Comparison of ENCODE assay signal across 11 cellular contexts in the genomic region with DNA sequence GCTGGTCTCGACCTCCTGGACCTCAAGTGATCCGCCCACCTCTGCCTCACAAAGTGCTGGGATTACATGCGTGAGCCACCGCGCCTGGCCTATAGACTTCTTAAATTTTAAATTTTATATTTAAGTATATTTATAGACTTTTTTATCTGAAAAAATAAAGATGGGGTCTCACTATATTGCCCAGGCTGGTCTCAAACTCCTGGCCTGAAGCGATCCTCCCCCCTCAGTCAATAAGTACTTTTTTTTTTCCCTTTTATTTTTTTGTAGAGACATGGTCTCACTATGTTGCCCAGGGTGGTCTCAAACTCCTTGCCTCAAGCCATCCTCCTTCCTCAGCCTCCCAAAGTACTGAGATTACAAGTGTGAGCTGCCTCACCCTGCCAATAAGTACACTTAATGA. TPM values are rescaled to one million over a fixed set of nuclear protein-coding genes. Genes with fewer than 3 reads are reported as not detected.
DNase-seq lines count a peak whose midpoint lies in the region; ATAC-seq, FAIRE-seq and TF ChIP-seq lines count a peak whose summit lies in the region.
"Had no signal": no experiment of that assay in that cellular context is flagged by ENCODE, and none has a peak within 500 bp of the region (broad histone marks: within the 10 kb centered on the region; RNA-seq: fewer than 3 reads in every experiment).

No MANE protein-coding gene starts in this region.

- in situ Hi-C loops in Panc1 (cut with HindIII; ENCODE audit: low pct_unique_long_range_greater_than_20kb, low sequenced_read_pairs) = no loop called here

- no peak for TF ChIP-seq CTCF in Panc1 (IDR thresholded peaks at IDR 0.05)
- TF ChIP-seq CTCF in endothelial cell of umbilical vein (IDR thresholded peaks at IDR 0.05; ENCODE audit: extremely low read depth in 1 of 2, insufficient read depth in 1 of 2, low read depth in 1 of 2, low read length in 2 of 2) = no peak
- no peak for TF ChIP-seq CTCF in prostate gland (IDR thresholded peaks at IDR 0.05)
- no peak for TF ChIP-seq CTCF in GM20000 (IDR thresholded peaks at IDR 0.05; ENCODE audit: extremely low read depth, missing control alignments)
- no peak for TF ChIP-seq CTCF in mesothelial cell of epicardium (IDR thresholded peaks at IDR 0.05; ENCODE audit: unreplicated experiment)

- BruUV-seq in Panc1 (replicated peaks; lab: Mats Ljungman, UMichigan) (no TSS peak), endothelial cell of umbilical vein (replicated peaks; lab: Mats Ljungman, UMichigan) (no TSS peak)

- no peak for ATAC-seq in Panc1

- H3K9ac ChIP-seq in endothelial cell of umbilical vein (replicated peaks; ENCODE audit: extremely low read depth, insufficient read depth, low read length) = no peak overlapping the region

- no peak for FAIRE-seq in endothelial cell of umbilical vein (lab: Jason Lieb, UNC)

- no peaks in the 10 kb centered on the region for H3K9me3 ChIP-seq in CD4-positive, alpha-beta memory T cell (ENCODE audit: control insufficient read depth in 1 of 2, low read length in 2 of 2)
- H3K9me3 ChIP-seq in Panc1 (ENCODE audit: control insufficient read depth, insufficient read depth, low read depth, low read length) (no peaks in the 10 kb centered on the region), endothelial cell of umbilical vein (replicated peaks; ENCODE audit: control insufficient read depth, insufficient read depth, low read length) (no peaks in the 10 kb centered on the region), prostate gland (no peaks in the 10 kb centered on the region)

- WGBS in prostate gland = 96% methylated on average over 6 of the region's 6 CpGs

- H4K20me1 ChIP-seq in endothelial cell of umbilical vein (replicated peaks; ENCODE audit: control insufficient read depth, extremely low read depth, insufficient read depth, low read length) = no peaks in the 10 kb centered on the region

- H2AFZ ChIP-seq in endothelial cell of umbilical vein (ENCODE audit: low read depth, low read length) = no peak overlapping the region

- intact Hi-C loops in CD4-positive, alpha-beta memory T cell (cut with micrococcal nuclease) = loop anchor here (10.0 kb wide), 1 partner anchor 139 kb away; the partner anchor contains the start of gene AKT2
- intact Hi-C loops in Panc1 (cut with micrococcal nuclease; ENCODE audit: unreplicated experiment) (no loop called here), endothelial cell of umbilical vein (cut with micrococcal nuclease) (loop anchor here (5.0 kb wide), 1 partner anchor 77 kb away; the partner anchor contains the start of genes C19orf47 and PLD3), prostate gland (cut with DNase I) (loop anchor here (2.0 kb wide), 1 partner anchor 41 kb away; the partner anchor contains the start of gene BLVRB)

- peaks cover 16 to 45% (median 24%) of the 10 kb centered on the region in 4 donors for H3K4me1 Mint-ChIP-seq in CD4-positive, alpha-beta memory T cell
- peaks cover 21% of the 10 kb centered on the region for H3K4me1 Mint-ChIP-seq in mesothelial cell of epicardium

- H3K27ac ChIP-seq in CD4-positive, alpha-beta memory T cell (ENCODE audit: low read depth, low read length) = no peak overlapping the region
- H3K27ac ChIP-seq in Panc1 (ENCODE audit: low read length) = peak overlapping the region; percentile 92
- H3K27ac ChIP-seq in endothelial cell of umbilical vein (ENCODE audit: insufficient read depth, low read depth, low read length) = no peak overlapping the region
- peak overlapping the region; percentile 100 for H3K27ac ChIP-seq in prostate gland

- H3K9me3 Mint-ChIP-seq in CD4-positive, alpha-beta memory T cell = peaks cover 0 to 2% (median 0%) of the 10 kb centered on the region in 8 donors
- H3K9me3 Mint-ChIP-seq in mesothelial cell of epicardium = no peaks in the 10 kb centered on the region

- H3K79me2 ChIP-seq in endothelial cell of umbilical vein (ENCODE audit: control insufficient read depth, insufficient read depth, low read length) = peaks cover 30% of the 10 kb centered on the region

- POLR2A ChIA-PET in CD4-positive, alpha-beta memory T cell (lab: Charles Lee; ENCODE audit: partially characterized antibody) = interaction anchor here (0.7 to 8.9 kb wide), 6 partner anchors 10 to 180 kb away, joined by 3 to 227 read pairs (median 4); partner anchors contain the start of genes BLVRB and SERTAD3
- POLR2A ChIA-PET in Panc1 (lab: Charles Lee) = no interaction called here
- POLR2A ChIA-PET in endothelial cell of umbilical vein (lab: Charles Lee) = interaction anchor here (1.3 kb wide), 1 partner anchor 19 kb away, joined by 4 read pairs; no protein-coding TSS in a partner anchor

- DNase-seq in CD4-positive, alpha-beta memory T cell = no peak
- DNase-seq in Panc1 (ENCODE audit: low read depth, low spot score) = no peak
- DNase-seq in endothelial cell of umbilical vein (ENCODE audit: low read depth, low spot score) = no peak
- no peak for DNase-seq in prostate gland (ENCODE audit: low spot score)
- no peak for DNase-seq in GM20000 (ENCODE audit: low spot score)
- DNase-seq in mesothelial cell of epicardium (ENCODE audit: low spot score in 2 of 2, unreplicated experiment in 2 of 2) = no peak
- no peak for DNase-seq in erythroblast (lab: John Stamatoyannopoulos, UW)
- no peak for DNase-seq in GF-D8 (lab: John Stamatoyannopoulos, UW)
- DNase-seq: activated CD4-positive, CD25-positive, alpha-beta regulatory T cell; NCI-H69 had no signal

- H3K36me3 Mint-ChIP-seq in CD4-positive, alpha-beta memory T cell = peaks cover 0 to 15% of the 10 kb centered on the region in 2 donors
- no peaks in the 10 kb centered on the region for H3K36me3 Mint-ChIP-seq in mesothelial cell of epicardium

- no peaks in the 10 kb centered on the region for H3K27me3 ChIP-seq in CD4-positive, alpha-beta memory T cell (ENCODE audit: insufficient read depth, low read length)
- H3K27me3 ChIP-seq in Panc1 (ENCODE audit: control insufficient read depth, insufficient read depth, low read length) (no peaks in the 10 kb centered on the region), endothelial cell of umbilical vein (ENCODE audit: control insufficient read depth in 2 of 2, insufficient read depth in 2 of 2, low read length in 2 of 2) (no peaks in the 10 kb centered on the region), prostate gland (replicated peaks; ENCODE audit: insufficient read depth) (no peaks in the 10 kb centered on the region)

- CTCF ChIA-PET in CD4-positive, alpha-beta memory T cell (lab: Charles Lee; ENCODE audit: partially characterized antibody) = interaction anchor here (0.8 to 1.4 kb wide), 4 partner anchors 16 to 42 kb away, joined by 3 to 4 read pairs (median 3); partner anchors contain the start of gene BLVRB
- CTCF ChIA-PET in Panc1 (lab: Charles Lee) (interaction anchor here (1.9 kb wide), 1 partner anchor 40 kb away, joined by 5 read pairs; no protein-coding TSS in a partner anchor), endothelial cell of umbilical vein (lab: Charles Lee) (interaction anchor here (1.9 kb wide), 1 partner anchor 40 kb away, joined by 6 read pairs; no protein-coding TSS in a partner anchor)

- H3K4me2 ChIP-seq in endothelial cell of umbilical vein (ENCODE audit: insufficient read depth, low read length) = peak overlapping the region; percentile 96

- peaks cover 0 to 2% of the 10 kb centered on the region in 2 donors for H3K27me3 Mint-ChIP-seq in CD4-positive, alpha-beta memory T cell
- no peaks in the 10 kb centered on the region for H3K27me3 Mint-ChIP-seq in mesothelial cell of epicardium (ENCODE audit: low read depth)

- H3K9me1 ChIP-seq in endothelial cell of umbilical vein (replicated peaks; ENCODE audit: control insufficient read depth, extremely low read depth, insufficient read depth, low read length) = no peaks in the 10 kb centered on the region

- dilution Hi-C loops in endothelial cell of umbilical vein (cut with MboI; ENCODE audit: extremely low pct_ligation_motif_present, low sequenced_read_pairs) = no loop called here

- no peaks in the 10 kb centered on the region for H3K36me3 ChIP-seq in CD4-positive, alpha-beta memory T cell (ENCODE audit: insufficient read depth, low read length)
- peaks cover 4% of the 10 kb centered on the region; the same call in 1 of the 2 replicates for H3K36me3 ChIP-seq in Panc1 (ENCODE audit: control insufficient read depth, insufficient read depth, low read length)
- H3K36me3 ChIP-seq in endothelial cell of umbilical vein (ENCODE audit: control insufficient read depth in 2 of 2, extremely low read depth in 1 of 2, insufficient read depth in 2 of 2, low read length in 2 of 2) = peaks cover 8 to 9% of the 10 kb centered on the region in 2 experiments
- peaks cover 8 to 10% of the 10 kb centered on the region in 2 donors for H3K36me3 ChIP-seq in prostate gland

- peak overlapping the region in 3 of 8 donors; percentile 48 to 66 (median 65) for H3K4me3 Mint-ChIP-seq in CD4-positive, alpha-beta memory T cell
- no peak overlapping the region for H3K4me3 Mint-ChIP-seq in mesothelial cell of epicardium

- H3K27ac Mint-ChIP-seq in CD4-positive, alpha-beta memory T cell = peak overlapping the region; percentile 36 to 99 (median 78)
- H3K27ac Mint-ChIP-seq in mesothelial cell of epicardium = no peak overlapping the region

- H3K4me3 ChIP-seq in CD4-positive, alpha-beta memory T cell (ENCODE audit: low read length in 2 of 2) = no peak overlapping the region
- H3K4me3 ChIP-seq in Panc1 (ENCODE audit: low read depth in 2 of 2, low read length in 2 of 2) (peak overlapping the region; percentile 85 to 93), endothelial cell of umbilical vein (replicated peaks in 1 of 3; ENCODE audit: insufficient read depth in 1 of 3, low read depth in 1 of 3, low read length in 3 of 3) (peak overlapping the region in 2 of 3 experiments; percentile 4 to 95), prostate gland (no peak overlapping the region)

- peaks cover 28% of the 10 kb centered on the region for H3K4me1 ChIP-seq in CD4-positive, alpha-beta memory T cell (ENCODE audit: insufficient read depth, low read length)
- H3K4me1 ChIP-seq in Panc1 (ENCODE audit: control insufficient read depth, insufficient read depth, low read length) (peaks cover 24% of the 10 kb centered on the region), endothelial cell of umbilical vein (ENCODE audit: control insufficient read depth, extremely low read depth, insufficient read depth, low read length) (peaks cover 19% of the 10 kb centered on the region), prostate gland (replicated peaks) (peaks cover 4% of the 10 kb centered on the region)

- no peak for TF ChIP-seq POLR2A in endothelial cell of umbilical vein (IDR thresholded peaks at IDR 0.05; ENCODE audit: low read depth, low read length)
- TF ChIP-seq POLR2A in prostate gland (IDR thresholded peaks at IDR 0.05) = no peak
- TF ChIP-seq POLR2A in erythroblast (IDR thresholded peaks at IDR 0.05; ENCODE audit: low read length) = no peak

RNA-seq across cellular contexts. Expression of gene SERTAD1, which starts 1.9 kb away (rescaled TPM):
- 10 to 100 TPM; 10.6 to 11.3 TPM for total RNA-seq in CD4-positive, alpha-beta memory T cell
- 10 to 100 TPM in 1 of 2 donors, 1 to 10 TPM in 1; 5.4 to 10.7 TPM for polyA plus RNA-seq in CD4-positive, alpha-beta memory T cell
- total RNA-seq in Panc1 (2021; ENCODE audit: unreplicated experiment) (13.4 TPM), endothelial cell of umbilical vein (8.8 and 10.0 TPM in 2 replicates), prostate gland (10 to 100 TPM; 15.9 to 19.5 TPM), mesothelial cell of epicardium (10.7 to 11.0 TPM (median 10.8 TPM) in 3 replicates)
- polyA plus RNA-seq in Panc1 (2012; ENCODE audit: insufficient read length) = 13.7 TPM
- 15.3 and 16.9 TPM in 2 replicates for polyA plus RNA-seq in endothelial cell of umbilical vein
- 10.6 and 12.1 TPM in 2 replicates for polyA plus RNA-seq in endothelial cell of umbilical vein (2011; cell fraction: cytosol; rRNA removed)
- 6.6 and 8.6 TPM in 2 replicates for polyA plus RNA-seq in endothelial cell of umbilical vein (2011; cell fraction: nucleus; rRNA removed)
- polyA plus RNA-seq in endothelial cell of umbilical vein (2012) = 11.6 and 11.8 TPM in 2 replicates
- 3.6 and 4.4 TPM in 2 replicates for polyA minus RNA-seq in endothelial cell of umbilical vein
- 5.2 TPM for polyA minus RNA-seq in endothelial cell of umbilical vein (2011; cell fraction: cytosol; rRNA and poly(A)+ RNA removed)
- 2.4 and 3.7 TPM in 2 replicates for polyA minus RNA-seq in endothelial cell of umbilical vein (2011; cell fraction: nucleus; rRNA and poly(A)+ RNA removed)

RNA-seq across cellular contexts. Expression of gene PRX, which starts 10.8 kb away (rescaled TPM):
- total RNA-seq in CD4-positive, alpha-beta memory T cell = 1 to 10 TPM; 3.3 to 3.4 TPM
- under 1 TPM in 1 of 2 donors, not detected in 1; 0.23 TPM for polyA plus RNA-seq in CD4-positive, alpha-beta memory T cell
- total RNA-seq in Panc1 (2021; ENCODE audit: unreplicated experiment) (3.4 TPM), endothelial cell of umbilical vein (1.3 and 1.7 TPM in 2 replicates), prostate gland (10 to 100 TPM in 1 of 2 donors, 1 to 10 TPM in 1; 4.1 to 10.7 TPM), mesothelial cell of epicardium (4.7 to 5.2 TPM (median 5.2 TPM) in 3 replicates)
- polyA plus RNA-seq in Panc1 (2012; ENCODE audit: insufficient read length) = 4.0 TPM
- 0.43 and 0.80 TPM in 2 replicates for polyA plus RNA-seq in endothelial cell of umbilical vein
- 0.92 and 1.2 TPM in 2 replicates for polyA plus RNA-seq in endothelial cell of umbilical vein (2011; cell fraction: cytosol; rRNA removed)
- 1.1 and 1.3 TPM in 2 replicates for polyA plus RNA-seq in endothelial cell of umbilical vein (2011; cell fraction: nucleus; rRNA removed)
- polyA plus RNA-seq in endothelial cell of umbilical vein (2012) = 0.75 and 1.7 TPM in 2 replicates
- polyA minus RNA-seq in endothelial cell of umbilical vein = 0.36 and 0.53 TPM in 2 replicates
- polyA minus RNA-seq in endothelial cell of umbilical vein (2011; cell fraction: cytosol; rRNA and poly(A)+ RNA removed) = 0.20 TPM
- polyA minus RNA-seq in endothelial cell of umbilical vein (2011; cell fraction: nucleus; rRNA and poly(A)+ RNA removed) = 0.29 and 0.34 TPM in 2 replicates

RNA-seq across cellular contexts. Expression of gene SERTAD3, which starts 20.2 kb away (rescaled TPM):
- total RNA-seq in CD4-positive, alpha-beta memory T cell = 10 to 100 TPM; 17.8 to 19.4 TPM
- polyA plus RNA-seq in CD4-positive, alpha-beta memory T cell = 10 to 100 TPM in 1 of 2 donors, 1 to 10 TPM in 1; 9.4 to 11.4 TPM
- total RNA-seq in Panc1 (2021; ENCODE audit: unreplicated experiment) (35.7 TPM), endothelial cell of umbilical vein (29.9 and 32.0 TPM in 2 replicates), prostate gland (10 to 100 TPM; 22.7 to 37.3 TPM), mesothelial cell of epicardium (70.0 to 75.5 TPM (median 70.5 TPM) in 3 replicates)
- 39.6 TPM for polyA plus RNA-seq in Panc1 (2012; ENCODE audit: insufficient read length)
- 13.3 and 17.7 TPM in 2 replicates for polyA plus RNA-seq in endothelial cell of umbilical vein
- 8.6 and 8.9 TPM in 2 replicates for polyA plus RNA-seq in endothelial cell of umbilical vein (2011; cell fraction: cytosol; rRNA removed)
- 6.5 and 8.4 TPM in 2 replicates for polyA plus RNA-seq in endothelial cell of umbilical vein (2011; cell fraction: nucleus; rRNA removed)
- 15.3 and 16.0 TPM in 2 replicates for polyA plus RNA-seq in endothelial cell of umbilical vein (2012)
- 21.9 and 25.6 TPM in 2 replicates for polyA minus RNA-seq in endothelial cell of umbilical vein
- polyA minus RNA-seq in endothelial cell of umbilical vein (2011; cell fraction: cytosol; rRNA and poly(A)+ RNA removed) = 15.1 TPM
- polyA minus RNA-seq in endothelial cell of umbilical vein (2011; cell fraction: nucleus; rRNA and poly(A)+ RNA removed) = 5.7 and 6.0 TPM in 2 replicates

RNA-seq across cellular contexts. Expression of gene HIPK4, which starts 34.0 kb away (rescaled TPM):
- not detected for total RNA-seq in CD4-positive, alpha-beta memory T cell
- not detected for polyA plus RNA-seq in CD4-positive, alpha-beta memory T cell
- total RNA-seq in Panc1 (2021; ENCODE audit: unreplicated experiment) = 0.13 TPM
- polyA plus RNA-seq in Panc1 (2012; ENCODE audit: insufficient read length) = 0.15 TPM
- not detected in 2 replicates for total RNA-seq in endothelial cell of umbilical vein
- 0.12 and 0.19 TPM in 2 replicates for polyA plus RNA-seq in endothelial cell of umbilical vein
- polyA plus RNA-seq in endothelial cell of umbilical vein (2011; cell fraction: cytosol; rRNA removed) = 0.05 and 0.10 TPM in 2 replicates
- 0.08 and 0.09 TPM in 2 replicates for polyA plus RNA-seq in endothelial cell of umbilical vein (2011; cell fraction: nucleus; rRNA removed)
- not detected in 2 replicates for polyA plus RNA-seq in endothelial cell of umbilical vein (2012)
- 0.06 TPM in 1 of 2 replicates, not detected in the other for polyA minus RNA-seq in endothelial cell of umbilical vein
- polyA minus RNA-seq in endothelial cell of umbilical vein (2011; cell fraction: cytosol; rRNA and poly(A)+ RNA removed) = not detected
- polyA minus RNA-seq in endothelial cell of umbilical vein (2011; cell fraction: nucleus; rRNA and poly(A)+ RNA removed) = 0.14 TPM in 1 of 2 replicates, not detected in the other
- 1 to 10 TPM in 1 of 2 donors, under 1 TPM in 1; 0.14 to 2.6 TPM for total RNA-seq in prostate gland
- total RNA-seq in mesothelial cell of epicardium = 0.20 to 0.32 TPM (median 0.31 TPM) in 3 replicates
- total RNA-seq: lung microvascular endothelial cell had no signal

RNA-seq across cellular contexts. Expression of gene BLVRB, which starts 41.6 kb away (rescaled TPM):
- total RNA-seq in CD4-positive, alpha-beta memory T cell = 10 to 100 TPM; 12.3 to 16.3 TPM
- 10 to 100 TPM; 25.4 to 34.6 TPM for polyA plus RNA-seq in CD4-positive, alpha-beta memory T cell
- total RNA-seq in Panc1 (2021; ENCODE audit: unreplicated experiment) (45.6 TPM), endothelial cell of umbilical vein (30.8 and 35.8 TPM in 2 replicates), prostate gland (100 to 1,000 TPM; 101 to 261 TPM), mesothelial cell of epicardium (38.5 to 42.7 TPM (median 42.2 TPM) in 3 replicates)
- 105 TPM for polyA plus RNA-seq in Panc1 (2012; ENCODE audit: insufficient read length)
- polyA plus RNA-seq in endothelial cell of umbilical vein = 113 and 175 TPM in 2 replicates
- 58.0 and 66.5 TPM in 2 replicates for polyA plus RNA-seq in endothelial cell of umbilical vein (2011; cell fraction: cytosol; rRNA removed)
- polyA plus RNA-seq in endothelial cell of umbilical vein (2011; cell fraction: nucleus; rRNA removed) = 19.0 and 26.5 TPM in 2 replicates
- 51.8 and 82.9 TPM in 2 replicates for polyA plus RNA-seq in endothelial cell of umbilical vein (2012)
- 35.6 and 40.8 TPM in 2 replicates for polyA minus RNA-seq in endothelial cell of umbilical vein
- 107 TPM for polyA minus RNA-seq in endothelial cell of umbilical vein (2011; cell fraction: cytosol; rRNA and poly(A)+ RNA removed)
- 9.9 and 14.9 TPM in 2 replicates for polyA minus RNA-seq in endothelial cell of umbilical vein (2011; cell fraction: nucleus; rRNA and poly(A)+ RNA removed)

Comparison
In these comparisons a context has a peak if more than half of its experiments do, and no peak if none do; other contexts are left out.
1. H3K27ac ChIP-seq: peak in Panc1 (single experiment) and prostate gland (2 of 2); none in CD4-positive, alpha-beta memory T cell (single experiment) and endothelial cell of umbilical vein (single experiment).
2. H3K4me3 ChIP-seq: peak in Panc1 (2 of 2) and endothelial cell of umbilical vein (2 of 3); none in CD4-positive, alpha-beta memory T cell (0 of 2) and prostate gland (0 of 2).